21 cellular contexts compared by ENCODE assay signal in genomic region chr12:132395192-132395907, GRCh38.
"Had no signal": no experiment of that assay in that cellular context is flagged by ENCODE, and none has a peak within 500 bp of the region (broad histone marks: within the 10 kb centered on the region; RNA-seq: fewer than 3 reads in every experiment).

No MANE protein-coding gene starts in this region.

- ATAC-seq: naive thymus-derived CD8-positive, alpha-beta T cell had no signal

- H3K36me3 Mint-ChIP-seq: activated naive CD4-positive, alpha-beta T cell treated with anti-CD3 and anti-CD28 coated beads, Interleukin-2, amount 50 U/mL, for 24 hours; immature natural killer cell; naive thymus-derived CD8-positive, alpha-beta T cell had no signal

- DNase-seq: activated CD4-positive, alpha-beta T cell treated with anti-CD3 and anti-CD28 coated beads, Interleukin-2, amount 50 U/mL, for 1 hour; activated CD8-positive, alpha-beta memory T cell treated with anti-CD3 and anti-CD28 coated beads, Interleukin-2, amount 50 U/mL, for 48 hours; activated gamma-delta T cell; activated T-cell treated with anti-CD3 and anti-CD28 coated beads, Interleukin-2, amount 50 U/mL, for 48 hours; cortex of kidney; effector CD8-positive, alpha-beta T cell; immature natural killer cell; mesendoderm; naive thymus-derived CD8-positive, alpha-beta T cell; stimulated activated CD4-positive, alpha-beta T cell treated with anti-CD3 and anti-CD28 coated beads, Interleukin-12 subunit alpha, Interleukin-12 subunit beta, amount 100 ng/mL, for 4 hours; stimulated activated CD4-positive, alpha-beta T cell treated with anti-CD3 and anti-CD28 coated beads, Interleukin-1b, Interleukin-23, amount 100 ng/mL, for 48 hours; stimulated activated CD8-positive, alpha-beta memory T cell treated with anti-CD3 and anti-CD28 coated beads, Interleukin-4, amount 100 ng/mL, for 48 hours; stimulated activated naive CD4-positive, alpha-beta T cell; thyroid gland had no signal

- H3K4me3 ChIP-seq: ascending aorta, esophagus muscularis mucosa, pancreas, thyroid gland, vagina had no signal

- FAIRE-seq: endothelial cell of umbilical vein, pancreas had no signal

- H3K4me1 ChIP-seq: ascending aorta, esophagus muscularis mucosa, pancreas, thyroid gland, vagina had no signal

- H3K9me3 Mint-ChIP-seq: activated naive CD4-positive, alpha-beta T cell treated with anti-CD3 and anti-CD28 coated beads, Interleukin-2, amount 50 U/mL, for 24 hours; immature natural killer cell; naive thymus-derived CD8-positive, alpha-beta T cell had no signal

- H3K27ac ChIP-seq: ascending aorta, esophagus muscularis mucosa, pancreas, thyroid gland, vagina had no signal

- H3K9me3 ChIP-seq: ascending aorta, esophagus muscularis mucosa, pancreas, thyroid gland, vagina had no signal

- H3K4me3 Mint-ChIP-seq: activated naive CD4-positive, alpha-beta T cell treated with anti-CD3 and anti-CD28 coated beads, Interleukin-2, amount 50 U/mL, for 24 hours; immature natural killer cell; naive thymus-derived CD8-positive, alpha-beta T cell; T-helper 2 cell treated with Interferon-gamma antibody and Interleukin-4, amounts not matched to agents 5 μg/mL and 100 μg/mL, for 36 hours had no signal

- H3K4me1 Mint-ChIP-seq: activated naive CD4-positive, alpha-beta T cell treated with anti-CD3 and anti-CD28 coated beads, Interleukin-2, amount 50 U/mL, for 24 hours; immature natural killer cell; naive thymus-derived CD8-positive, alpha-beta T cell had no signal

- H3K27me3 ChIP-seq: ascending aorta, thyroid gland had no signal

- H3K27ac Mint-ChIP-seq: activated naive CD4-positive, alpha-beta T cell treated with anti-CD3 and anti-CD28 coated beads, Interleukin-2, amount 50 U/mL, for 24 hours; immature natural killer cell; naive thymus-derived CD8-positive, alpha-beta T cell; T-helper 2 cell treated with Interferon-gamma antibody and Interleukin-4, amounts not matched to agents 5 μg/mL and 100 μg/mL, for 36 hours had no signal

- H3K36me3 ChIP-seq: ascending aorta, esophagus muscularis mucosa, pancreas, thyroid gland, vagina had no signal
